In genomic region chr2:207725815-207726578, GRCh38 we compare ENCODE assay signal across 12 cellular contexts. TPM values are rescaled to one million over a fixed set of nuclear protein-coding genes. Genes with fewer than 3 reads are reported as not detected.
DNase-seq lines count a peak whose midpoint lies in the region; ATAC-seq and TF ChIP-seq lines count a peak whose summit lies in the region.
"Had no signal": no experiment of that assay in that cellular context is flagged by ENCODE, and none has a peak within 500 bp of the region (broad histone marks: within the 10 kb centered on the region; RNA-seq: fewer than 3 reads in every experiment).

No MANE protein-coding gene starts in this region.

- no peaks in the 10 kb centered on the region for H3K9me3 ChIP-seq in DOHH2 (ENCODE audit: control insufficient read depth, insufficient read depth, low read length)
- no peaks in the 10 kb centered on the region for H3K9me3 ChIP-seq in PC-3 (ENCODE audit: low read length)
- H3K9me3 ChIP-seq in tibial artery: no peaks in the 10 kb centered on the region
- H3K9me3 ChIP-seq in smooth muscle cell (replicated peaks; ENCODE audit: low read depth): no peaks in the 10 kb centered on the region
- H3K9me3 ChIP-seq: SJCRH30 had no signal

- peak; percentile 24 for DNase-seq in M059J (ENCODE audit: low read depth)
- peak; percentile 35 for DNase-seq in PC-3
- DNase-seq in lung microvascular endothelial cell (ENCODE audit: low read depth in 2 of 2): peak; percentile 56 to 59
- DNase-seq in stimulated activated CD4-positive, alpha-beta T cell treated with anti-CD3 and anti-CD28 coated beads, Interleukin-4, amount 100 ng/mL, for 1 hour: no peak
- DNase-seq in tibial artery: no peak
- no peak for DNase-seq in smooth muscle cell (lab: John Stamatoyannopoulos, UW; ENCODE audit: unreplicated experiment)
- DNase-seq: activated CD4-positive, alpha-beta T cell treated with anti-CD3 and anti-CD28 coated beads for 1 hour; GOT3; right cardiac atrium had no signal

- H3K36me3 ChIP-seq in DOHH2 (ENCODE audit: control insufficient read depth, low read length): peaks cover 8% of the 10 kb centered on the region
- H3K36me3 ChIP-seq in PC-3 (ENCODE audit: low read depth, low read length): peaks cover 8% of the 10 kb centered on the region
- H3K36me3 ChIP-seq in tibial artery: peaks cover 9 to 15% (median 11%) of the 10 kb centered on the region in 3 donors
- H3K36me3 ChIP-seq in smooth muscle cell (ENCODE audit: low read depth): no peaks in the 10 kb centered on the region
- H3K36me3 ChIP-seq: SJCRH30 had no signal

- H3K4me2 ChIP-seq in DOHH2 (ENCODE audit: low read length) (peak overlapping the region; percentile 84), PC-3 (ENCODE audit: low read length) (no peak overlapping the region), smooth muscle cell (no peak overlapping the region)

- no peak for TF ChIP-seq CTCF in DOHH2 (IDR thresholded peaks at IDR 0.05; ENCODE audit: low read depth, low read length, poor library complexity, severe bottlenecking)
- TF ChIP-seq CTCF in PC-3 (conservative IDR thresholded peaks at IDR 0.05; ENCODE audit: low read depth, low read length): no peak
- no peak for TF ChIP-seq CTCF in tibial artery (IDR thresholded peaks at IDR 0.05)
- no peak for TF ChIP-seq CTCF in smooth muscle cell (IDR thresholded peaks at IDR 0.05; ENCODE audit: borderline replicate concordance, insufficient read depth, poor library complexity, severe bottlenecking)

- H3K4me1 ChIP-seq in DOHH2 (ENCODE audit: control insufficient read depth, low read length): peaks cover 74% of the 10 kb centered on the region
- H3K4me1 ChIP-seq in PC-3 (ENCODE audit: insufficient read depth, low read length): peaks cover 49% of the 10 kb centered on the region
- H3K4me1 ChIP-seq in tibial artery: peaks cover 0 to 3% (median 0%) of the 10 kb centered on the region in 4 donors
- H3K4me1 ChIP-seq in smooth muscle cell (ENCODE audit: low read depth): no peaks in the 10 kb centered on the region
- H3K4me1 ChIP-seq: SJCRH30 had no signal

- intact Hi-C loops in PC-3 (cut with micrococcal nuclease): loop anchor here (2.0 to 10.0 kb wide), 3 partner anchors 34 to 561 kb away; partner anchors contain the start of genes KLF7 and METTL21A
- intact Hi-C loops in tibial artery (cut with DNase I; ENCODE audit: low total_unique reads): no loop called here

- no peaks in the 10 kb centered on the region for H3K9me2 ChIP-seq in DOHH2 (replicated peaks; ENCODE audit: control insufficient read depth, low read length)
- no peaks in the 10 kb centered on the region for H3K9me2 ChIP-seq in PC-3 (replicated peaks; ENCODE audit: low read length)

- H2AFZ ChIP-seq in PC-3 (ENCODE audit: low read length): no peak overlapping the region
- H2AFZ ChIP-seq in smooth muscle cell (ENCODE audit: low read depth): no peak overlapping the region

- H3F3A ChIP-seq in DOHH2 (ENCODE audit: control insufficient read depth, insufficient read depth): peaks cover 23% of the 10 kb centered on the region
- H3F3A ChIP-seq in PC-3 (ENCODE audit: low read length, unreplicated experiment): peaks cover 7% of the 10 kb centered on the region
- no peaks in the 10 kb centered on the region for H3F3A ChIP-seq in smooth muscle cell (ENCODE audit: low read depth)

- POLR2A ChIA-PET in PC-3 (lab: Charles Lee; ENCODE audit: unreplicated experiment): interaction anchor here (0.5 to 0.6 kb wide), 2 partner anchors 217 to 912 kb away, joined by 3 read pairs; no protein-coding TSS in a partner anchor

- H3K27me3 ChIP-seq in DOHH2 (ENCODE audit: control insufficient read depth, low read length) (no peaks in the 10 kb centered on the region), PC-3 (ENCODE audit: low read length) (no peaks in the 10 kb centered on the region), tibial artery (no peaks in the 10 kb centered on the region), smooth muscle cell (ENCODE audit: low read depth) (no peaks in the 10 kb centered on the region)
- H3K27me3 ChIP-seq: SJCRH30 had no signal

- H3K79me2 ChIP-seq in DOHH2 (ENCODE audit: control insufficient read depth, low read length) (peaks cover 21% of the 10 kb centered on the region), PC-3 (ENCODE audit: low read length) (peaks cover 41% of the 10 kb centered on the region), smooth muscle cell (ENCODE audit: low read depth) (peaks cover 13% of the 10 kb centered on the region)

- ATAC-seq in PC-3 (peak; percentile 26), GM21576 (IDR thresholded peaks at IDR 0.05; ENCODE audit: unreplicated experiment) (no peak)
- ATAC-seq: right cardiac atrium had no signal

- H3K4me3 ChIP-seq in DOHH2 (ENCODE audit: low read length) (peak overlapping the region; percentile 57), PC-3 (ENCODE audit: low read length) (no peak overlapping the region), tibial artery (no peak overlapping the region), smooth muscle cell (no peak overlapping the region)
- H3K4me3 ChIP-seq: SJCRH30 had no signal

- H4K20me1 ChIP-seq in DOHH2 (ENCODE audit: control insufficient read depth, insufficient read depth, low read depth, low read length): no peaks in the 10 kb centered on the region
- H4K20me1 ChIP-seq in PC-3 (ENCODE audit: low read length): peaks cover 7% of the 10 kb centered on the region; the same call in 1 of the 2 replicates
- H4K20me1 ChIP-seq in smooth muscle cell (ENCODE audit: low read depth): peaks cover 27% of the 10 kb centered on the region

- 98% methylated on average over 4 of the region's 4 CpGs for WGBS in smooth muscle cell (ENCODE audit: low lambda C conversion rate)

- BruUV-seq in PC-3 (replicated peaks; lab: Mats Ljungman, UMichigan): no TSS peak

- H3K9ac ChIP-seq in PC-3 (ENCODE audit: low read length) (no peak overlapping the region), smooth muscle cell (ENCODE audit: low read depth) (no peak overlapping the region)

- CTCF ChIA-PET in PC-3 (lab: Charles Lee): interaction anchor here (0.8 kb wide), 1 partner anchor 20 kb away, joined by 3 read pairs; no protein-coding TSS in a partner anchor

- H3K27ac ChIP-seq in DOHH2 (ENCODE audit: low read depth, low read length) (peak overlapping the region; percentile 73), PC-3 (ENCODE audit: low read length) (peak overlapping the region; percentile 54; the same call in 1 of the 2 replicates), tibial artery (no peak overlapping the region), smooth muscle cell (ENCODE audit: low read depth) (no peak overlapping the region)
- H3K27ac ChIP-seq: SJCRH30 had no signal

RNA-seq across cellular contexts. Expression of gene CCNYL1, which starts 14.6 kb away (rescaled TPM):
- total RNA-seq in M059J (2014; rRNA removed; shearing (Covaris generic)): 7.9 and 14.5 TPM in 2 replicates
- total RNA-seq in PC-3 (2014; rRNA removed): 14.7 and 19.2 TPM in 2 replicates
- total RNA-seq in lung microvascular endothelial cell: 16.1 and 19.2 TPM in 2 replicates
- 8.8 and 15.1 TPM in 2 replicates for total RNA-seq in smooth muscle cell
- 7.2 and 9.6 TPM in 2 replicates for polyA plus RNA-seq in smooth muscle cell

RNA-seq across cellular contexts. Expression of gene FZD5, which starts 43.7 kb away (rescaled TPM):
- total RNA-seq in M059J (2014; rRNA removed; shearing (Covaris generic)): 3.4 and 5.2 TPM in 2 replicates
- total RNA-seq in PC-3 (2014; rRNA removed) (7.2 and 7.5 TPM in 2 replicates), lung microvascular endothelial cell (1.5 and 4.2 TPM in 2 replicates), smooth muscle cell (0.67 and 1.4 TPM in 2 replicates)
- polyA plus RNA-seq in smooth muscle cell: 0.09 and 0.60 TPM in 2 replicates

Comparison
In these comparisons a context has a peak if more than half of its experiments do, and no peak if none do; other contexts are left out.
1. H3K27ac ChIP-seq: peak in DOHH2 (single experiment) and PC-3 (single experiment); none in tibial artery (0 of 2) and smooth muscle cell (single experiment).
2. DNase-seq: peak in M059J (single experiment), PC-3 (single experiment) and lung microvascular endothelial cell (2 of 2); none in stimulated activated CD4-positive, alpha-beta T cell treated with anti-CD3 and anti-CD28 coated beads, Interleukin-4, amount 100 ng/mL, for 1 hour (single experiment), tibial artery (0 of 2) and smooth muscle cell (single experiment).